10 cellular contexts compared by ENCODE assay signal in the genomic region with DNA sequence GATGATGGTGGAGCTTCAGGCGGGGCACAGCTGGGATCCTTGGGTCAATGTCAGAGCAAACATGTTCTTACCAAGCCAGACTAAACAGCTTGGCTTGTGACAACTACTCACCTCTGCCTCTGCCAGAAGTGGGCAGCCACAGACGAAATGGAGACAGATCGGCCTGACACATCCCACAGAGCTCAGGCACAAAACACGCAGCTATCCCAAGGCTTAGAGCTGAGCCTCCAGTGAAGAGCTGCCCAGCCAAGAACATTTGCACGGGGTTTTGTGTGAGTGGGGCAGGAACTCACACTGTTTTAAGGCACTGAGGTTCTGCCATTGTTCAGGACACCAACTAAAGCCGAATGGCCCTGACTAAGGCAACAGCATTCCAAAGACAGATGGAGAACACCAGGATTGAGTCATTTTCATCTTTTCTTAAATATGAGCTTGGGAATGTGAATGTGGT. TPM values are rescaled to one million over a fixed set of nuclear protein-coding genes. Genes with fewer than 3 reads are reported as not detected.
A peak's percentile ranks its signal among the peaks of the same experiment; 100 is the strongest.
DNase-seq lines count a peak whose midpoint lies in the region; ATAC-seq and TF ChIP-seq lines count a peak whose summit lies in the region.
"Had no signal": no experiment of that assay in that cellular context is flagged by ENCODE, and none has a peak within 500 bp of the region (broad histone marks: within the 10 kb centered on the region; RNA-seq: fewer than 3 reads in every experiment).

No MANE protein-coding gene starts in this region.

- H3K4me2 ChIP-seq in fibroblast of lung (ENCODE audit: extremely low read depth, insufficient read depth, low read length): peak overlapping the region; percentile 89

- H3K9me3 ChIP-seq in AG04450 (ENCODE audit: control insufficient read depth, insufficient read depth, low read length): peaks cover 14% of the 10 kb centered on the region
- no peaks in the 10 kb centered on the region for H3K9me3 ChIP-seq in fibroblast of lung (ENCODE audit: control insufficient read depth, insufficient read depth, low read depth, low read length)

- H3K4me1 ChIP-seq in fibroblast of lung (ENCODE audit: control insufficient read depth, extremely low read depth, insufficient read depth, low read length): peaks cover 41% of the 10 kb centered on the region

- H3K36me3 ChIP-seq in fibroblast of lung (ENCODE audit: control insufficient read depth, insufficient read depth, low read length): no peaks in the 10 kb centered on the region

- POLR2A ChIA-PET in AG04450 (lab: Yijun Ruan, JAX) (interaction anchor here (1.3 to 3.2 kb wide), 15 partner anchors 8 to 87 kb away, joined by 3 to 36 read pairs (median 12); a partner anchor contains a TSS), RWPE1 (lab: Yijun Ruan, JAX; ENCODE audit: low non-redundant PET) (no interaction called here)

- H4K20me1 ChIP-seq in fibroblast of lung (ENCODE audit: control insufficient read depth, extremely low read depth, insufficient read depth, low read length): peaks cover 1% of the 10 kb centered on the region

- H3K27me3 ChIP-seq in AG04450 (ENCODE audit: control insufficient read depth, insufficient read depth, low read length): no peaks in the 10 kb centered on the region
- no peaks in the 10 kb centered on the region for H3K27me3 ChIP-seq in fibroblast of lung (ENCODE audit: control insufficient read depth, insufficient read depth, low read length)

- H3K79me2 ChIP-seq in fibroblast of lung (ENCODE audit: control insufficient read depth, insufficient read depth, low read length): peaks cover 70% of the 10 kb centered on the region

- TF ChIP-seq CTCF in AG04450 (IDR thresholded peaks at IDR 0.05; ENCODE audit: low read depth, low read length) (no peak), RWPE1 (conservative IDR thresholded peaks at IDR 0.05; ENCODE audit: low read depth) (no peak), fibroblast of lung (conservative IDR thresholded peaks at IDR 0.05 in 1 of 2, IDR thresholded peaks at IDR 0.05 in 1 of 2; ENCODE audit: low read depth in 1 of 2, low read length in 2 of 2) (no peak), omental fat pad (IDR thresholded peaks at IDR 0.05) (no peak)

- peak overlapping the region; percentile 99 for H3K27ac ChIP-seq in AG04450 (ENCODE audit: low read depth, low read length)
- peak overlapping the region; percentile 99 for H3K27ac ChIP-seq in RWPE1
- H3K27ac ChIP-seq in fibroblast of lung (ENCODE audit: insufficient read depth, low read length): peak overlapping the region; percentile 95

- no peak overlapping the region for H2AFZ ChIP-seq in fibroblast of lung (ENCODE audit: low read length)

- DNase-seq in AG04450 (ENCODE audit: low read depth, low spot score) (peak; percentile 70), RWPE1 (ENCODE audit: low spot score) (no peak), fibroblast of lung (ENCODE audit: low read depth in 2 of 2) (peak; percentile 74 to 97), omental fat pad (ENCODE audit: low spot score) (peak; percentile 21), NCI-H1417 treated with DMSO at 0.1 percent for 48 hours (lab: John Stamatoyannopoulos, UW) (no peak), HT-29 (ENCODE audit: low spot score) (no peak), DMS53 (lab: John Stamatoyannopoulos, UW) (no peak)
- no peak for DNase-seq in effector CD8-positive, alpha-beta T cell (lab: John Stamatoyannopoulos, UW)
- DNase-seq: activated gamma-delta T cell had no signal

- H3K9ac ChIP-seq in fibroblast of lung (ENCODE audit: insufficient read depth, low read length): peak overlapping the region; percentile 61

- peak; percentile 31 for ATAC-seq in omental fat pad (ENCODE audit: low FRiP score)
- ATAC-seq: T-cell had no signal

- CTCF ChIA-PET in AG04450 (lab: Charles Lee): interaction anchor here (1.2 to 4.9 kb wide), 6 partner anchors 10 to 85 kb away, joined by 3 to 38 read pairs (median 6); no protein-coding TSS in a partner anchor
- CTCF ChIA-PET in RWPE1 (lab: Yijun Ruan, JAX): interaction anchor here (0.5 to 1.2 kb wide), 3 partner anchors 38 to 146 kb away, joined by 3 to 5 read pairs (median 3); no protein-coding TSS in a partner anchor

- H3K4me3 ChIP-seq in AG04450 (ENCODE audit: low read depth, low read length) (peak overlapping the region; percentile 49), fibroblast of lung (replicated peaks in 1 of 4; ENCODE audit: control extremely low read depth in 1 of 4, insufficient read depth in 1 of 4, low read depth in 3 of 4, low read length in 4 of 4) (peak overlapping the region in 3 of 4 experiments; percentile 17 to 21 (median 20))

RNA-seq across cellular contexts. Expression of a gene that starts 12.8 kb away (rescaled TPM):
- polyA plus RNA-seq in AG04450 (2011; rRNA removed) (271 and 329 TPM in 2 replicates), fibroblast of lung (160 and 298 TPM in 2 replicates)
- 255 and 307 TPM in 2 replicates for polyA minus RNA-seq in AG04450 (2011; rRNA and poly(A)+ RNA removed)
- total RNA-seq in fibroblast of lung (111 and 153 TPM in 2 replicates), omental fat pad (100 to 1,000 TPM in 2 of 4 donors, 10 to 100 TPM in 2; 81.2 to 228 (median 112) TPM)
- polyA plus RNA-seq in fibroblast of lung (2012): 135 and 343 TPM in 2 replicates
- polyA minus RNA-seq in fibroblast of lung (ENCODE audit: low replicate concordance): 231 and 511 TPM in 2 replicates
- 0.13 and 0.16 TPM in 2 replicates for total RNA-seq in HT-29 (2014; rRNA removed; shearing (Covaris generic))

Comparison
In these comparisons a context has a peak if more than half of its experiments do, and no peak if none do; other contexts are left out.
1. DNase-seq: peak in AG04450 (single experiment), fibroblast of lung (2 of 2) and omental fat pad (single experiment); none in RWPE1 (single experiment), NCI-H1417 treated with DMSO at 0.1 percent for 48 hours (single experiment), HT-29 (single experiment), effector CD8-positive, alpha-beta T cell (single experiment) and DMS53 (single experiment).
2. RNA of a gene that starts 12.8 kb away (total RNA-seq): 111 to 153 TPM in fibroblast of lung and 81.2 to 228 TPM in omental fat pad; 0.13 to 0.16 TPM in HT-29; every median in the first group is over 10 times any median in the second.
3. Peak in every context shown above with its lines, with median percentiles within 50 percentile points of each other: H3K27ac ChIP-seq.